ENCODE assay signal across 15 cellular contexts in genomic region chr1:100433563-100433962, GRCh38.
DNase-seq lines count a peak whose midpoint lies in the region; TF ChIP-seq lines count a peak whose summit lies in the region.
"Had no signal": no experiment of that assay in that cellular context is flagged by ENCODE, and none has a peak within 500 bp of the region (broad histone marks: within the 10 kb centered on the region; RNA-seq: fewer than 3 reads in every experiment).

No MANE protein-coding gene starts in this region.

- no peak overlapping the region for H2AFZ ChIP-seq in mammary epithelial cell (ENCODE audit: low read depth, low read length)

- H3K36me3 ChIP-seq in A673 (ENCODE audit: insufficient read depth, low read length, poor library complexity, severe bottlenecking) (no peaks in the 10 kb centered on the region), mammary epithelial cell (ENCODE audit: insufficient read depth, low read length) (no peaks in the 10 kb centered on the region), breast epithelium (no peaks in the 10 kb centered on the region)
- H3K36me3 ChIP-seq in CD4-positive, alpha-beta memory T cell (ENCODE audit: insufficient read depth, low read length) = no peaks in the 10 kb centered on the region
- H3K36me3 ChIP-seq: BE2C, HAP-1, MG63 had no signal

- peak overlapping the region; percentile 32 for H3K27ac ChIP-seq in A673 (ENCODE audit: low read depth, low read length, poor library complexity, severe bottlenecking)
- H3K27ac ChIP-seq in CD4-positive, alpha-beta memory T cell (ENCODE audit: low read depth, low read length) = peak overlapping the region; percentile 16
- no peak overlapping the region for H3K27ac ChIP-seq in mammary epithelial cell (ENCODE audit: insufficient read depth, low read depth, low read length)
- no peak overlapping the region for H3K27ac ChIP-seq in breast epithelium

- no peak for TF ChIP-seq CTCF in A673 (conservative IDR thresholded peaks at IDR 0.05; ENCODE audit: low read depth, low read length)
- TF ChIP-seq CTCF in mesothelial cell of epicardium (IDR thresholded peaks at IDR 0.05; ENCODE audit: unreplicated experiment) = no peak
- no peak for TF ChIP-seq CTCF in mammary epithelial cell (conservative IDR thresholded peaks at IDR 0.05 in 1 of 2, IDR thresholded peaks at IDR 0.05 in 1 of 2; ENCODE audit: extremely low read depth in 1 of 2, insufficient read depth in 1 of 2, low read depth in 1 of 2, low read length in 2 of 2)
- no peak for TF ChIP-seq CTCF in breast epithelium (IDR thresholded peaks at IDR 0.05)

- in situ Hi-C loops in mammary epithelial cell (cut with MboI; ENCODE audit: low sequenced_read_pairs in 2 of 2) = no loop called here

- DNase-seq in A673 (ENCODE audit: low spot score) = no peak
- DNase-seq in CD4-positive, alpha-beta memory T cell = no peak
- no peak for DNase-seq in activated CD4-positive, alpha-beta memory T cell treated with anti-CD3 and anti-CD28 coated beads, Interleukin-2, amount 10 ng/mL, durations not matched to agents 7 days and 5 days
- DNase-seq in mesothelial cell of epicardium (ENCODE audit: low spot score in 2 of 2, unreplicated experiment in 2 of 2) = no peak
- no peak for DNase-seq in NCI-H345 (lab: John Stamatoyannopoulos, UW)
- no peak for DNase-seq in mammary epithelial cell
- no peak for DNase-seq in breast epithelium (ENCODE audit: low spot score in 2 of 2)
- DNase-seq: BE2C, MG63, NCI-H1105, NCI-H1694 treated with DMSO at 0.1 percent for 48 hours, NCI-H2171 treated with DMSO at 0.1 percent for 48 hours, NCI-H510A treated with DMSO at 0.1 percent for 48 hours, SIG-M5 had no signal

- no peaks in the 10 kb centered on the region for H4K20me1 ChIP-seq in mammary epithelial cell (ENCODE audit: insufficient read depth, low read length)

- CTCF ChIA-PET in A673 (lab: Charles Lee) (no interaction called here), mammary epithelial cell (lab: Charles Lee; ENCODE audit: low non-redundant PET) (no interaction called here)
- CTCF ChIA-PET in CD4-positive, alpha-beta memory T cell (lab: Charles Lee; ENCODE audit: partially characterized antibody) = interaction anchor here (0.7 to 9.3 kb wide), 10 partner anchors 10 to 435 kb away, joined by 3 to 76 read pairs (median 3); no protein-coding TSS in a partner anchor
- CTCF ChIA-PET in activated CD4-positive, alpha-beta memory T cell treated with anti-CD3 and anti-CD28 coated beads, Interleukin-2, amount 10 ng/mL, durations not matched to agents 7 days and 5 days (lab: Charles Lee) = interaction anchor here (0.9 to 1.7 kb wide), 3 partner anchors 22 to 80 kb away, joined by 3 to 5 read pairs (median 3); no protein-coding TSS in a partner anchor

- POLR2A ChIA-PET in A673 (lab: Charles Lee; ENCODE audit: low non-redundant PET) = no interaction called here
- POLR2A ChIA-PET in CD4-positive, alpha-beta memory T cell (lab: Charles Lee; ENCODE audit: partially characterized antibody) = interaction anchor here (0.8 to 7.4 kb wide), 12 partner anchors 7 to 81 kb away, joined by 3 to 106 read pairs (median 11); partner anchors contain the start of gene CDC14A
- POLR2A ChIA-PET in activated CD4-positive, alpha-beta memory T cell treated with anti-CD3 and anti-CD28 coated beads, Interleukin-2, amount 10 ng/mL, durations not matched to agents 7 days and 5 days (lab: Charles Lee) = interaction anchor here (1.1 to 3.7 kb wide), 6 partner anchors 10 to 80 kb away, joined by 4 to 37 read pairs (median 10); no protein-coding TSS in a partner anchor

- dilution Hi-C loops in mammary epithelial cell (cut with HindIII; ENCODE audit: low sequenced_read_pairs) = no loop called here

- WGBS in mammary epithelial cell (ENCODE audit: low coverage, missing lambda C conversion rate) = 8% methylated on average over 1 of the region's 1 CpG

- peak overlapping the region; percentile 32 to 90 (median 67) for H3K27ac Mint-ChIP-seq in CD4-positive, alpha-beta memory T cell
- peak overlapping the region; percentile 4 for H3K27ac Mint-ChIP-seq in activated CD4-positive, alpha-beta memory T cell treated with anti-CD3 and anti-CD28 coated beads, Interleukin-2, amount 10 ng/mL, durations not matched to agents 7 days and 5 days
- peak overlapping the region; percentile 44 for H3K27ac Mint-ChIP-seq in mesothelial cell of epicardium

- BruUV-seq in A673 (replicated peaks; lab: Mats Ljungman, UMichigan) = no TSS peak
- no TSS peak for BruUV-seq in mammary epithelial cell (replicated peaks; lab: Mats Ljungman, UMichigan)

- H3K4me3 Mint-ChIP-seq in CD4-positive, alpha-beta memory T cell = peak overlapping the region in 3 of 8 donors; percentile 0 to 77 (median 39)
- H3K4me3 Mint-ChIP-seq in activated CD4-positive, alpha-beta memory T cell treated with anti-CD3 and anti-CD28 coated beads, Interleukin-2, amount 10 ng/mL, durations not matched to agents 7 days and 5 days = no peak overlapping the region
- H3K4me3 Mint-ChIP-seq in mesothelial cell of epicardium = no peak overlapping the region

- H3K4me3 ChIP-seq in A673 (ENCODE audit: low read depth, low read length, poor library complexity, severe bottlenecking) (no peak overlapping the region), mammary epithelial cell (replicated peaks in 1 of 3; ENCODE audit: insufficient read depth in 1 of 3, low read depth in 2 of 3, low read length in 3 of 3) (no peak overlapping the region), breast epithelium (no peak overlapping the region)
- no peak overlapping the region for H3K4me3 ChIP-seq in CD4-positive, alpha-beta memory T cell (ENCODE audit: low read length in 2 of 2)
- H3K4me3 ChIP-seq: HAP-1, MG63 had no signal

- TF ChIP-seq POLR2A in breast epithelium (IDR thresholded peaks at IDR 0.05) = no peak

- H3K9me3 ChIP-seq in A673 (ENCODE audit: low read depth, low read length, poor library complexity, severe bottlenecking) (no peaks in the 10 kb centered on the region), mammary epithelial cell (replicated peaks; ENCODE audit: insufficient read depth, low read length) (no peaks in the 10 kb centered on the region), breast epithelium (no peaks in the 10 kb centered on the region)
- no peaks in the 10 kb centered on the region for H3K9me3 ChIP-seq in CD4-positive, alpha-beta memory T cell (ENCODE audit: control insufficient read depth in 1 of 2, low read length in 2 of 2)
- H3K9me3 ChIP-seq: BE2C, HAP-1, MG63 had no signal

- H3K27me3 ChIP-seq in A673 (replicated peaks; ENCODE audit: insufficient read depth, low read depth, low read length, poor library complexity) (no peaks in the 10 kb centered on the region), mammary epithelial cell (ENCODE audit: insufficient read depth, low read length) (no peaks in the 10 kb centered on the region), breast epithelium (no peaks in the 10 kb centered on the region)
- no peaks in the 10 kb centered on the region for H3K27me3 ChIP-seq in CD4-positive, alpha-beta memory T cell (ENCODE audit: insufficient read depth, low read length)
- H3K27me3 ChIP-seq: BE2C, MG63 had no signal

- H3K79me2 ChIP-seq in mammary epithelial cell (ENCODE audit: insufficient read depth, low read length) = no peaks in the 10 kb centered on the region

- no peak overlapping the region for H3K9ac ChIP-seq in mammary epithelial cell (ENCODE audit: insufficient read depth, low read length)

- H3K4me1 ChIP-seq in A673 (ENCODE audit: insufficient read depth, low read length, poor library complexity, severe bottlenecking) = peaks cover 11% of the 10 kb centered on the region
- H3K4me1 ChIP-seq in CD4-positive, alpha-beta memory T cell (ENCODE audit: insufficient read depth, low read length) = peaks cover 88% of the 10 kb centered on the region
- peaks cover 7% of the 10 kb centered on the region for H3K4me1 ChIP-seq in mammary epithelial cell (ENCODE audit: insufficient read depth, low read length)
- no peaks in the 10 kb centered on the region for H3K4me1 ChIP-seq in breast epithelium
- H3K4me1 ChIP-seq: BE2C had no signal

- no peaks in the 10 kb centered on the region for H3K27me3 Mint-ChIP-seq in CD4-positive, alpha-beta memory T cell
- no peaks in the 10 kb centered on the region for H3K27me3 Mint-ChIP-seq in activated CD4-positive, alpha-beta memory T cell treated with anti-CD3 and anti-CD28 coated beads, Interleukin-2, amount 10 ng/mL, durations not matched to agents 7 days and 5 days
- H3K27me3 Mint-ChIP-seq in mesothelial cell of epicardium (ENCODE audit: low read depth) = no peaks in the 10 kb centered on the region

- H3K9me3 Mint-ChIP-seq in CD4-positive, alpha-beta memory T cell = peaks cover 0 to 5% (median 3%) of the 10 kb centered on the region in 8 donors
- peaks cover 3% of the 10 kb centered on the region for H3K9me3 Mint-ChIP-seq in activated CD4-positive, alpha-beta memory T cell treated with anti-CD3 and anti-CD28 coated beads, Interleukin-2, amount 10 ng/mL, durations not matched to agents 7 days and 5 days
- H3K9me3 Mint-ChIP-seq in mesothelial cell of epicardium = no peaks in the 10 kb centered on the region

- intact Hi-C loops in A673 (cut with micrococcal nuclease; ENCODE audit: unreplicated experiment) = no loop called here
- intact Hi-C loops in CD4-positive, alpha-beta memory T cell (cut with micrococcal nuclease) = no loop called here
- intact Hi-C loops in mammary epithelial cell (cut with micrococcal nuclease) = no loop called here
- intact Hi-C loops in breast epithelium (cut with DNase I; ENCODE audit: low total_unique reads) = no loop called here

- peaks cover 47 to 76% (median 63%) of the 10 kb centered on the region in 4 donors for H3K4me1 Mint-ChIP-seq in CD4-positive, alpha-beta memory T cell
- peaks cover 70% of the 10 kb centered on the region for H3K4me1 Mint-ChIP-seq in activated CD4-positive, alpha-beta memory T cell treated with anti-CD3 and anti-CD28 coated beads, Interleukin-2, amount 10 ng/mL, durations not matched to agents 7 days and 5 days
- peaks cover 29% of the 10 kb centered on the region for H3K4me1 Mint-ChIP-seq in mesothelial cell of epicardium

- peaks cover 66% of the 10 kb centered on the region in 2 donors for H3K36me3 Mint-ChIP-seq in CD4-positive, alpha-beta memory T cell
- peaks cover 66% of the 10 kb centered on the region for H3K36me3 Mint-ChIP-seq in activated CD4-positive, alpha-beta memory T cell treated with anti-CD3 and anti-CD28 coated beads, Interleukin-2, amount 10 ng/mL, durations not matched to agents 7 days and 5 days (ENCODE audit: low read depth)
- H3K36me3 Mint-ChIP-seq in mesothelial cell of epicardium = peaks cover 15% of the 10 kb centered on the region

- H3K4me2 ChIP-seq in mammary epithelial cell (ENCODE audit: insufficient read depth, low read depth, low read length) = no peak overlapping the region

Comparison
In these comparisons a context has a peak if more than half of its experiments do, and no peak if none do; other contexts are left out.
1. H3K27ac ChIP-seq: peak in A673 (single experiment) and CD4-positive, alpha-beta memory T cell (single experiment); none in mammary epithelial cell (single experiment) and breast epithelium (0 of 2).
2. H3K27ac Mint-ChIP-seq: peak in every context shown above with its lines; median percentile 67 in CD4-positive, alpha-beta memory T cell; 44 in mesothelial cell of epicardium; 4 in activated CD4-positive, alpha-beta memory T cell treated with anti-CD3 and anti-CD28 coated beads, Interleukin-2, amount 10 ng/mL, durations not matched to agents 7 days and 5 days.
3. CTCF ChIA-PET loops: an anchor here in CD4-positive, alpha-beta memory T cell (0.7 to 9.3 kb wide) and activated CD4-positive, alpha-beta memory T cell treated with anti-CD3 and anti-CD28 coated beads, Interleukin-2, amount 10 ng/mL, durations not matched to agents 7 days and 5 days (0.9 to 1.7 kb wide); none called in A673 and mammary epithelial cell.